ENCODE assay signal across 9 cellular contexts in the genomic region with DNA sequence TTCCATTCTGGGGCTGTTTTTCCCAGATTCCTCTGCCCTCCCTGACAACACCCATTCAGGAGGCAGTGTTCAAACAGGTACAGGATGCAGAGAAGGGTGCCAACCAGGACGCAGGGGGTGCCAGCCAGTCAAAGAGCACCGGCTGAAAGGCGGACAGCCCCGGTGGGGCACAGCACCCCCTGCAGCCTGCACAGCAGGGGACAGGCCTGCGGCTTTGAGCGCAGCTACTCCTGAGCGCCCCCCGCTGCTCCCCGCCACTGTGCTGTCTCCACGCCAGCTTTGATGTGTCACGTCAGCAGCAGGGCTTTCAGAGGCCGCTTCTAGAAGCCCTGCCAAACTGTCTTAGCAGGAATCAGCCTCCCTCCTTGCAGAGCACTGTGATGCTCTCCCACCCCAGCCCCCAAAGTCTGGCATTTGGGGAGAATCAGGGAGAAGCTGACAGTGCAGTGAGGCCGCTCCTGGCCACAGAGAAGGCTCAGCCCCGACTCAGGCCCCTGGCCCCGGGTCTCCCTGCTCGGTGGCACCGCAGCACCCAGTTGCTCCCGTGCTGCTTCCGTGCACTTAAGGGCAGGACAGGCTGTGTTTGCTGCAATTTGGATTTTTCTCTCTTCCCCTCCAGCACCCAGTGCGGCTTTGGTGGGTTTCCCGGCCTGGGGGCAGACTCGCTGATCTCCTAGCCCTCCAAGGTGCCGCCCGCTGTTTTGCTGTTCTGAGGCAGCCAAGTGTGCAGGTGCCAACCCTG. TPM values are rescaled to one million over a fixed set of nuclear protein-coding genes. Genes with fewer than 3 reads are reported as not detected.
DNase-seq lines count a peak whose midpoint lies in the region; ATAC-seq and TF ChIP-seq lines count a peak whose summit lies in the region.
"Had no signal": no experiment of that assay in that cellular context is flagged by ENCODE, and none has a peak within 500 bp of the region (broad histone marks: within the 10 kb centered on the region; RNA-seq: fewer than 3 reads in every experiment).

No MANE protein-coding gene starts in this region.

- TF ChIP-seq CTCF in Loucy (conservative IDR thresholded peaks at IDR 0.05; ENCODE audit: low read length), result peak; percentile 48
- peak; percentile 21 for TF ChIP-seq CTCF in choroid plexus epithelial cell (conservative IDR thresholded peaks at IDR 0.05; ENCODE audit: low read depth, low read length)
- TF ChIP-seq CTCF in neural progenitor cell (IDR thresholded peaks at IDR 0.05), result peak; percentile 10
- no peak for TF ChIP-seq CTCF in GM13977 (IDR thresholded peaks at IDR 0.05; ENCODE audit: extremely low read depth, insufficient read depth, missing control alignments)

- H3K4me3 Mint-ChIP-seq in neural progenitor cell, result no peak overlapping the region

- H3K4me1 Mint-ChIP-seq in neural progenitor cell, result peaks cover 34% of the 10 kb centered on the region

- DNase-seq in COR-L47 (lab: John Stamatoyannopoulos, UW) (peak; percentile 85), choroid plexus epithelial cell (ENCODE audit: low read depth) (peak; percentile 78), neural progenitor cell (ENCODE audit: low spot score) (peak; percentile 62), GM19240 (ENCODE audit: insufficient read length, low spot score) (no peak), NOMO-1 (lab: John Stamatoyannopoulos, UW; ENCODE audit: unreplicated experiment in 2 of 2) (no peak), GM13977 (ENCODE audit: low spot score) (no peak)

- H3K27me3 Mint-ChIP-seq in neural progenitor cell (ENCODE audit: insufficient read depth, low read depth), result peaks cover 2% of the 10 kb centered on the region

- H3K36me3 ChIP-seq in Loucy (ENCODE audit: insufficient read depth, low read length) (no peaks in the 10 kb centered on the region), neural progenitor cell (no peaks in the 10 kb centered on the region)
- H3K36me3 ChIP-seq: upper lobe of left lung had no signal

- ATAC-seq in HG03108 (IDR thresholded peaks at IDR 0.05; ENCODE audit: unreplicated experiment), result no peak

- H2AFZ ChIP-seq in Loucy (ENCODE audit: low read length), result no peak overlapping the region
- H2AFZ ChIP-seq in neural progenitor cell (replicated peaks), result peak overlapping the region; percentile 63

- no peaks in the 10 kb centered on the region for H4K20me1 ChIP-seq in Loucy (ENCODE audit: insufficient read depth, low read length, poor library complexity, severe bottlenecking)
- H4K20me1 ChIP-seq in neural progenitor cell (ENCODE audit: low read depth), result no peaks in the 10 kb centered on the region

- no peaks in the 10 kb centered on the region for H3F3A ChIP-seq in Loucy (ENCODE audit: low read depth)
- peaks cover 4% of the 10 kb centered on the region for H3F3A ChIP-seq in neural progenitor cell (ENCODE audit: low read depth)

- H3K36me3 Mint-ChIP-seq in neural progenitor cell, result no peaks in the 10 kb centered on the region

- H3K9me3 ChIP-seq in Loucy (ENCODE audit: insufficient read depth, low read depth, low read length) (no peaks in the 10 kb centered on the region), neural progenitor cell (ENCODE audit: low read depth) (no peaks in the 10 kb centered on the region)
- H3K9me3 ChIP-seq: upper lobe of left lung had no signal

- H3K4me3 ChIP-seq in Loucy (ENCODE audit: low read length, poor library complexity, severe bottlenecking) (no peak overlapping the region), choroid plexus epithelial cell (ENCODE audit: low read depth, low read length) (no peak overlapping the region), neural progenitor cell (no peak overlapping the region)
- H3K4me3 ChIP-seq: upper lobe of left lung had no signal

- H3K79me2 ChIP-seq in Loucy (ENCODE audit: insufficient read depth, low read length) (no peaks in the 10 kb centered on the region), neural progenitor cell (ENCODE audit: low read depth) (no peaks in the 10 kb centered on the region)

- no peak overlapping the region for H3K27ac ChIP-seq in neural progenitor cell

- H3K4me1 ChIP-seq in Loucy (ENCODE audit: insufficient read depth, low read length, poor library complexity, severe bottlenecking), result peaks cover 31% of the 10 kb centered on the region
- H3K4me1 ChIP-seq in neural progenitor cell, result peaks cover 15% of the 10 kb centered on the region
- H3K4me1 ChIP-seq: upper lobe of left lung had no signal

- H3K27me3 ChIP-seq in Loucy (ENCODE audit: insufficient read depth, low read length, poor library complexity, severe bottlenecking) (no peaks in the 10 kb centered on the region), neural progenitor cell (no peaks in the 10 kb centered on the region)
- H3K27me3 ChIP-seq: upper lobe of left lung had no signal

- no peak overlapping the region for H3K9ac ChIP-seq in Loucy (ENCODE audit: low read depth, low read length, poor library complexity, severe bottlenecking)
- no peak overlapping the region for H3K9ac ChIP-seq in neural progenitor cell

- in situ Hi-C loops in GM13977 (cut with MboI; ENCODE audit: low pct_unique_long_range_greater_than_20kb, low sequenced_read_pairs, unreplicated experiment), result no loop called here

- H3K27ac Mint-ChIP-seq in neural progenitor cell, result peak overlapping the region; percentile 85

- H3K4me2 ChIP-seq in Loucy (ENCODE audit: low read depth, low read length, poor library complexity, severe bottlenecking) (no peak overlapping the region), neural progenitor cell (peak overlapping the region; percentile 15)

- no peaks in the 10 kb centered on the region for H3K9me2 ChIP-seq in Loucy (replicated peaks; ENCODE audit: low read depth, low read length)

- H3K9me3 Mint-ChIP-seq in neural progenitor cell, result peaks cover under 1% of the 10 kb centered on the region

RNA-seq across cellular contexts. Expression of a gene that starts 20.3 kb away (rescaled TPM):
- 0.43 and 0.71 TPM in 2 replicates for total RNA-seq in neural progenitor cell (ENCODE audit: low replicate concordance)

RNA-seq across cellular contexts. Expression of a gene that starts 20.9 kb away (rescaled TPM):
- 1.9 and 2.4 TPM in 2 replicates for total RNA-seq in neural progenitor cell (ENCODE audit: low replicate concordance)

Comparison
In these comparisons a context has a peak if more than half of its experiments do, and no peak if none do; other contexts are left out.
1. DNase-seq: peak in COR-L47 (single experiment), choroid plexus epithelial cell (single experiment) and neural progenitor cell (single experiment); none in GM19240 (single experiment), NOMO-1 (0 of 2) and GM13977 (single experiment).